Comparison of ENCODE assay signal across 15 cellular contexts in the genomic region with DNA sequence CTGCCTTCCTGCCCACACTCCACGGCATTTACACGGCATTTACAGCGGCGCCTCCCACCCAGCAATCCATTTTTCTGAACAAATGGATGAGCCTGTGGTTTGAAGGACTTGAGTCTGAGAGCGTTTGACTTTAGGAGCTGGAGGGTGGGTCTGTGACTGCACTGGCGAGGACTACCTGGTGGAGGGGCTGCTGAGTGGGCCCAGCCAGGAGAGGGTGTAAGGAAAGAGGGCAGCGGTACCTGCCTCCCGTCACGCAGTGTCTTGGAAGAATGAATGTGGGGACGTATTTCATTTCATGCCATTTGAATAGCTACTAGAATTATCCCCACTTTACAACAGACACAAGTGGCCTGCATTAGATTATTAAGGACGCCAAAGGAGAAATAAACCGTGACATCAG.
DNase-seq lines count a peak whose midpoint lies in the region; ATAC-seq, FAIRE-seq and TF ChIP-seq lines count a peak whose summit lies in the region.
"Had no signal": no experiment of that assay in that cellular context is flagged by ENCODE, and none has a peak within 500 bp of the region (broad histone marks: within the 10 kb centered on the region; RNA-seq: fewer than 3 reads in every experiment).

No MANE protein-coding gene starts in this region.

- H3K9me3 ChIP-seq in sigmoid colon: no peaks in the 10 kb centered on the region
- H3K9me3 ChIP-seq: right lobe of liver had no signal

- WGBS in sigmoid colon, 2 donors: 87 to 93% methylated on average over 12 of the region's 12 CpGs

- no peak for TF ChIP-seq POLR2A in sigmoid colon (IDR thresholded peaks at IDR 0.05)

- ATAC-seq in left ventricle myocardium superior: peak; percentile 25
- ATAC-seq in HG02610 (IDR thresholded peaks at IDR 0.05; ENCODE audit: unreplicated experiment): no peak
- ATAC-seq: naive thymus-derived CD8-positive, alpha-beta T cell had no signal

- H3K4me1 ChIP-seq in sigmoid colon: peaks cover 0 to 47% (median 32%) of the 10 kb centered on the region in 4 donors
- H3K4me1 ChIP-seq: foreskin keratinocyte, right lobe of liver had no signal

- no peak for FAIRE-seq in frontal cortex (lab: Jason Lieb, UNC)

- peak overlapping the region in 2 of 4 donors; percentile 1 to 30 for H3K4me3 ChIP-seq in sigmoid colon
- H3K4me3 ChIP-seq: right lobe of liver had no signal

- no peak for TF ChIP-seq EP300 in sigmoid colon (IDR thresholded peaks at IDR 0.05)

- peak overlapping the region; percentile 71 to 89 (median 81) for H3K27ac ChIP-seq in sigmoid colon
- H3K27ac ChIP-seq: foreskin keratinocyte, right lobe of liver had no signal

- DNase-seq in DMS53 (lab: John Stamatoyannopoulos, UW) (peak; percentile 90), DMS53 treated with DMSO at 0.1 percent for 48 hours (lab: John Stamatoyannopoulos, UW; ENCODE audit: unreplicated experiment) (no peak), NCI-H748 treated with DMSO at 0.1 percent for 48 hours (lab: John Stamatoyannopoulos, UW) (peak; percentile 90), left ventricle myocardium superior (no peak), sigmoid colon (no peak), frontal cortex (ENCODE audit: low spot score in 2 of 2) (no peak), T1000 (lab: John Stamatoyannopoulos, UW) (no peak)
- DNase-seq: 8988T; activated naive CD4-positive, alpha-beta T cell treated with Interleukin-2 at 50 U/mL for 16 hours; effector memory CD4-positive, alpha-beta T cell; naive thymus-derived CD8-positive, alpha-beta T cell; right lobe of liver; stimulated activated naive CD4-positive, alpha-beta T cell had no signal

- H3K27me3 ChIP-seq in sigmoid colon: no peaks in the 10 kb centered on the region
- H3K27me3 ChIP-seq: foreskin keratinocyte had no signal

- intact Hi-C loops in left ventricle myocardium superior (cut with micrococcal nuclease) (no loop called here), sigmoid colon (cut with DNase I) (loop anchor here (2.0 kb wide), 1 partner anchor 15 kb away; no protein-coding TSS in a partner anchor)

- no peaks in the 10 kb centered on the region for H3K36me3 ChIP-seq in sigmoid colon
- H3K36me3 ChIP-seq: right lobe of liver had no signal

- no peak for TF ChIP-seq CTCF in sigmoid colon (IDR thresholded peaks at IDR 0.05)

Comparison
In these comparisons a context has a peak if more than half of its experiments do, and no peak if none do; other contexts are left out.
1. DNase-seq: peak in DMS53 (single experiment) and NCI-H748 treated with DMSO at 0.1 percent for 48 hours (single experiment); none in DMS53 treated with DMSO at 0.1 percent for 48 hours (single experiment), left ventricle myocardium superior (single experiment), sigmoid colon (single experiment), frontal cortex (0 of 2) and T1000 (single experiment).